In genomic region chr7:44749992-44750391, GRCh38 we compare ENCODE assay signal across 9 cellular contexts. TPM values are rescaled to one million over a fixed set of nuclear protein-coding genes. Genes with fewer than 3 reads are reported as not detected.
DNase-seq lines count a peak whose midpoint lies in the region; ATAC-seq, FAIRE-seq and TF ChIP-seq lines count a peak whose summit lies in the region.
"Had no signal": no experiment of that assay in that cellular context is flagged by ENCODE, and none has a peak within 500 bp of the region (broad histone marks: within the 10 kb centered on the region; RNA-seq: fewer than 3 reads in every experiment).

No MANE protein-coding gene starts in this region.

- CTCF ChIA-PET in PC-9 (lab: Charles Lee) = no interaction called here
- CTCF ChIA-PET in endothelial cell of umbilical vein (lab: Charles Lee) = interaction anchor here (1.0 to 1.4 kb wide), 4 partner anchors 15 to 98 kb away, joined by 3 read pairs; partner anchors contain the start of gene H2AZ2

- DNase-seq in PC-9 (no peak), endothelial cell of umbilical vein (ENCODE audit: low read depth, low spot score) (no peak), sigmoid colon (no peak), Ammon's horn (ENCODE audit: low spot score) (no peak), HT-29 (ENCODE audit: low spot score) (no peak), SKM-1 (lab: John Stamatoyannopoulos, UW; ENCODE audit: unreplicated experiment) (no peak)
- DNase-seq: effector CD4-positive, alpha-beta T cell had no signal

- H3K9ac ChIP-seq in ES-I3 (ENCODE audit: low read depth, low read length) (peak overlapping the region; percentile 79; the same call in 1 of the 2 replicates), endothelial cell of umbilical vein (replicated peaks; ENCODE audit: extremely low read depth, insufficient read depth, low read length) (no peak overlapping the region)

- TF ChIP-seq EP300 in sigmoid colon (IDR thresholded peaks at IDR 0.05) = no peak

- no peak for TF ChIP-seq POLR2A in endothelial cell of umbilical vein (IDR thresholded peaks at IDR 0.05; ENCODE audit: low read depth, low read length)
- TF ChIP-seq POLR2A in sigmoid colon (IDR thresholded peaks at IDR 0.05) = no peak

- BruUV-seq in PC-9 (replicated peaks; lab: Mats Ljungman, UMichigan) (TSS peak; percentile 53), endothelial cell of umbilical vein (replicated peaks; lab: Mats Ljungman, UMichigan) (no TSS peak)

- H3K36me3 ChIP-seq in ES-I3 (ENCODE audit: insufficient read depth, low read length) (no peaks in the 10 kb centered on the region), PC-9 (ENCODE audit: low read depth) (peaks cover 7% of the 10 kb centered on the region; the same call in 1 of the 2 replicates), endothelial cell of umbilical vein (ENCODE audit: control insufficient read depth in 2 of 2, extremely low read depth in 1 of 2, insufficient read depth in 2 of 2, low read length in 2 of 2) (peaks cover 0 to 6% of the 10 kb centered on the region in 2 experiments), sigmoid colon (no peaks in the 10 kb centered on the region)

- H3K4me3 ChIP-seq in PC-9 (peak overlapping the region; percentile 92), endothelial cell of umbilical vein (replicated peaks in 1 of 3; ENCODE audit: insufficient read depth in 1 of 3, low read depth in 1 of 3, low read length in 3 of 3) (peak overlapping the region in 2 of 3 experiments; percentile 71 to 98), sigmoid colon (peak overlapping the region in 2 of 4 donors; percentile 94 to 96)

- H3K9me3 ChIP-seq in ES-I3 (ENCODE audit: control insufficient read depth, insufficient read depth, low read length) (no peaks in the 10 kb centered on the region), PC-9 (ENCODE audit: insufficient read depth, low read depth) (no peaks in the 10 kb centered on the region), endothelial cell of umbilical vein (replicated peaks; ENCODE audit: control insufficient read depth, insufficient read depth, low read length) (no peaks in the 10 kb centered on the region), sigmoid colon (no peaks in the 10 kb centered on the region)

- no peak for ATAC-seq in HG02642 (IDR thresholded peaks at IDR 0.05; ENCODE audit: poor library complexity, unreplicated experiment)

- TF ChIP-seq CTCF in PC-9 (conservative IDR thresholded peaks at IDR 0.05) (no peak), endothelial cell of umbilical vein (IDR thresholded peaks at IDR 0.05; ENCODE audit: extremely low read depth in 1 of 2, insufficient read depth in 1 of 2, low read depth in 1 of 2, low read length in 2 of 2) (no peak), sigmoid colon (IDR thresholded peaks at IDR 0.05) (no peak)

- FAIRE-seq in endothelial cell of umbilical vein (lab: Jason Lieb, UNC) = peak; percentile 68

- H3K27me3 ChIP-seq in PC-9 (ENCODE audit: insufficient read depth, low read depth) = no peaks in the 10 kb centered on the region
- no peaks in the 10 kb centered on the region for H3K27me3 ChIP-seq in endothelial cell of umbilical vein (ENCODE audit: control insufficient read depth in 2 of 2, insufficient read depth in 2 of 2, low read length in 2 of 2)
- no peaks in the 10 kb centered on the region for H3K27me3 ChIP-seq in sigmoid colon

- H3K4me1 ChIP-seq in ES-I3 (ENCODE audit: insufficient read depth, low read length) (peaks cover 19% of the 10 kb centered on the region), PC-9 (replicated peaks; ENCODE audit: insufficient read depth) (peaks cover 29% of the 10 kb centered on the region), endothelial cell of umbilical vein (ENCODE audit: control insufficient read depth, extremely low read depth, insufficient read depth, low read length) (peaks cover 14% of the 10 kb centered on the region), sigmoid colon (peaks cover 0 to 45% (median 23%) of the 10 kb centered on the region in 4 donors)

- POLR2A ChIA-PET in PC-9 (lab: Charles Lee; ENCODE audit: unreplicated experiment) (no interaction called here), endothelial cell of umbilical vein (lab: Charles Lee) (interaction anchor here (1.1 kb wide), 1 partner anchor 111 kb away, joined by 3 read pairs; no protein-coding TSS in a partner anchor)

- H4K20me1 ChIP-seq in PC-9 (ENCODE audit: insufficient read depth) (peaks cover 25% of the 10 kb centered on the region), endothelial cell of umbilical vein (replicated peaks; ENCODE audit: control insufficient read depth, extremely low read depth, insufficient read depth, low read length) (no peaks in the 10 kb centered on the region)

- H3K9me2 ChIP-seq in PC-9 (ENCODE audit: insufficient read depth) = no peaks in the 10 kb centered on the region

- H3K27ac ChIP-seq in PC-9 (no peak overlapping the region), endothelial cell of umbilical vein (ENCODE audit: insufficient read depth, low read depth, low read length) (no peak overlapping the region), sigmoid colon (peak overlapping the region in 3 of 4 donors; percentile 94 to 97 (median 96))

- H3K79me2 ChIP-seq in PC-9 (ENCODE audit: low read depth) (peaks cover 61% of the 10 kb centered on the region), endothelial cell of umbilical vein (ENCODE audit: control insufficient read depth, insufficient read depth, low read length) (peaks cover 49% of the 10 kb centered on the region)

- intact Hi-C loops in PC-9 (cut with micrococcal nuclease; ENCODE audit: unreplicated experiment) = loop anchor here (2.0 to 10.0 kb wide), 4 partner anchors 55 to 161 kb away; partner anchors contain the start of gene H2AZ2
- intact Hi-C loops in endothelial cell of umbilical vein (cut with micrococcal nuclease) = loop anchor here (2.0 to 5.0 kb wide), 2 partner anchors 97 to 167 kb away; partner anchors contain the start of genes H2AZ2 and TMED4
- intact Hi-C loops in sigmoid colon (cut with DNase I) = loop anchor here (2.0 to 5.0 kb wide), 4 partner anchors 97 to 548 kb away; partner anchors contain the start of genes PURB, TMED4 and YKT6

- H2AFZ ChIP-seq in PC-9 (no peak overlapping the region), endothelial cell of umbilical vein (ENCODE audit: low read depth, low read length) (no peak overlapping the region)

- dilution Hi-C loops in endothelial cell of umbilical vein (cut with MboI; ENCODE audit: extremely low pct_ligation_motif_present, low sequenced_read_pairs) = no loop called here

- no peaks in the 10 kb centered on the region for H3K9me1 ChIP-seq in endothelial cell of umbilical vein (replicated peaks; ENCODE audit: control insufficient read depth, extremely low read depth, insufficient read depth, low read length)

- WGBS in sigmoid colon, 2 donors = 69 to 84% methylated on average over 2 of the region's 2 CpGs

- H3F3A ChIP-seq in PC-9 (ENCODE audit: insufficient read depth, low read depth) = peaks cover 9% of the 10 kb centered on the region

- peak overlapping the region; percentile 99 for H3K4me2 ChIP-seq in PC-9
- peak overlapping the region; percentile 71 for H3K4me2 ChIP-seq in endothelial cell of umbilical vein (ENCODE audit: insufficient read depth, low read length)

TF ChIP-seq in endothelial cell of umbilical vein, 7 proteins besides CTCF, POLR2A, EP300 and RAD21:
- no peak for TF ChIP-seq FOS (IDR thresholded peaks at IDR 0.05; ENCODE audit: borderline replicate concordance, insufficient read depth, low read length)
- TF ChIP-seq EZH2 (IDR thresholded peaks at IDR 0.05; ENCODE audit: borderline replicate concordance, low read depth, low read length, severe bottlenecking) = no peak
- TF ChIP-seq GATA2 (IDR thresholded peaks at IDR 0.05; ENCODE audit: insufficient read depth, insufficient read length, low read depth, low read length) = no peak

RNA-seq across cellular contexts. Expression of gene ZMIZ2, which starts 1.3 kb away (rescaled TPM):
- total RNA-seq in PC-9 (2021) (97.5 and 142 TPM in 2 replicates), endothelial cell of umbilical vein (87.5 and 88.6 TPM in 2 replicates), sigmoid colon (10 to 100 TPM; 11.1 to 44.6 (median 12.5) TPM)
- polyA plus RNA-seq in endothelial cell of umbilical vein (30.6 and 37.6 TPM in 2 replicates), sigmoid colon (10 to 100 TPM in 1 of 3 donors, 1 to 10 TPM in 2; 8.4 to 64.7 (median 8.6) TPM)
- polyA plus RNA-seq in endothelial cell of umbilical vein (2011; cell fraction: cytosol; rRNA removed) = 11.5 and 13.4 TPM in 2 replicates
- 135 and 170 TPM in 2 replicates for polyA plus RNA-seq in endothelial cell of umbilical vein (2011; cell fraction: nucleus; rRNA removed)
- 40.0 and 70.2 TPM in 2 replicates for polyA plus RNA-seq in endothelial cell of umbilical vein (2012)
- 29.5 and 32.5 TPM in 2 replicates for polyA minus RNA-seq in endothelial cell of umbilical vein
- polyA minus RNA-seq in endothelial cell of umbilical vein (2011; cell fraction: cytosol; rRNA and poly(A)+ RNA removed) = 11.8 TPM
- polyA minus RNA-seq in endothelial cell of umbilical vein (2011; cell fraction: nucleus; rRNA and poly(A)+ RNA removed) = 62.5 and 77.2 TPM in 2 replicates
- total RNA-seq in HT-29 (2014; rRNA removed; shearing (Covaris generic)) = 37.7 and 41.0 TPM in 2 replicates

RNA-seq across cellular contexts. Expression of gene PPIA, which starts 46.5 kb away (rescaled TPM):
- total RNA-seq in PC-9 (2021) (2,776 and 3,599 TPM in 2 replicates), endothelial cell of umbilical vein (2,542 and 2,602 TPM in 2 replicates), sigmoid colon (1,000 to 10,000 TPM; 1,033 to 1,396 (median 1,180) TPM)
- polyA plus RNA-seq in endothelial cell of umbilical vein (4,328 and 5,159 TPM in 2 replicates), sigmoid colon (1,000 to 10,000 TPM; 3,100 to 3,915 (median 3,764) TPM)
- 6,306 and 6,778 TPM in 2 replicates for polyA plus RNA-seq in endothelial cell of umbilical vein (2011; cell fraction: cytosol; rRNA removed)
- 2,365 and 2,568 TPM in 2 replicates for polyA plus RNA-seq in endothelial cell of umbilical vein (2011; cell fraction: nucleus; rRNA removed)
- 2,438 and 3,460 TPM in 2 replicates for polyA plus RNA-seq in endothelial cell of umbilical vein (2012)
- polyA minus RNA-seq in endothelial cell of umbilical vein = 1,934 and 2,592 TPM in 2 replicates
- polyA minus RNA-seq in endothelial cell of umbilical vein (2011; cell fraction: cytosol; rRNA and poly(A)+ RNA removed) = 785 TPM
- 303 and 436 TPM in 2 replicates for polyA minus RNA-seq in endothelial cell of umbilical vein (2011; cell fraction: nucleus; rRNA and poly(A)+ RNA removed)
- total RNA-seq in HT-29 (2014; rRNA removed; shearing (Covaris generic)) = 3,779 and 3,976 TPM in 2 replicates

Comparison
In these comparisons a context has a peak if more than half of its experiments do, and no peak if none do; other contexts are left out.
1. H3K27ac ChIP-seq: peak in sigmoid colon (3 of 4); none in PC-9 (single experiment) and endothelial cell of umbilical vein (single experiment).